ENCODE assay signal across 2 cellular contexts in genomic region chr3:46542801-46543201, GRCh38.
TF ChIP-seq lines count a peak whose summit lies in the region.

No MANE protein-coding gene starts in this region.

TF ChIP-seq in WTC11, 78 proteins besides CTCF, POLR2A, EP300 and RAD21:
- TF ChIP-seq EMX1 (CRISPR knock-in tag; IDR thresholded peaks at IDR 0.05) (no peak), MAX (CRISPR knock-in tag; IDR thresholded peaks at IDR 0.05) (no peak), ZNF281 (CRISPR knock-in tag; IDR thresholded peaks at IDR 0.05) (no peak), ZNF512 (CRISPR knock-in tag; IDR thresholded peaks at IDR 0.05; ENCODE audit: borderline replicate concordance) (no peak), NFATC4 (CRISPR knock-in tag; IDR thresholded peaks at IDR 0.05) (no peak), TEAD1 (CRISPR knock-in tag; IDR thresholded peaks at IDR 0.05) (no peak), FOXJ3 (CRISPR knock-in tag; IDR thresholded peaks at IDR 0.05; ENCODE audit: borderline replicate concordance) (no peak), USF1 (CRISPR knock-in tag; IDR thresholded peaks at IDR 0.05) (no peak), ZNF121 (CRISPR knock-in tag; IDR thresholded peaks at IDR 0.05) (no peak), NFYB (CRISPR knock-in tag; conservative IDR thresholded peaks at IDR 0.05; ENCODE audit: low read depth) (no peak), ZNF671 (CRISPR knock-in tag; IDR thresholded peaks at IDR 0.05) (no peak), GTF2I (CRISPR knock-in tag; conservative IDR thresholded peaks at IDR 0.05) (no peak), HMGXB4 (CRISPR knock-in tag; IDR thresholded peaks at IDR 0.05) (no peak), RORB (CRISPR knock-in tag; IDR thresholded peaks at IDR 0.05) (no peak), IRF1 (CRISPR knock-in tag; IDR thresholded peaks at IDR 0.05) (no peak)

TF ChIP-seq in GM12891, 5 proteins besides CTCF, POLR2A, EP300 and RAD21:
- no peak for TF ChIP-seq TAF1 (IDR thresholded peaks at IDR 0.05; ENCODE audit: low read depth, low read length)
- TF ChIP-seq POLR2AphosphoS5 (IDR thresholded peaks at IDR 0.05; ENCODE audit: low read depth, low read length) = no peak
- TF ChIP-seq PAX5 (IDR thresholded peaks at IDR 0.05; ENCODE audit: insufficient read depth, low read length, severe bottlenecking) = no peak
- no peak for TF ChIP-seq SPI1 (IDR thresholded peaks at IDR 0.05; ENCODE audit: low read depth, low read length)
- no peak for TF ChIP-seq POU2F2 (IDR thresholded peaks at IDR 0.05; ENCODE audit: low read depth, low read length)
